Comparison of ENCODE assay signal across 17 cellular contexts in genomic region chr3:114697441-114697840, GRCh38.
DNase-seq lines count a peak whose midpoint lies in the region; ATAC-seq, FAIRE-seq and TF ChIP-seq lines count a peak whose summit lies in the region.
"Had no signal": no experiment of that assay in that cellular context is flagged by ENCODE, and none has a peak within 500 bp of the region (broad histone marks: within the 10 kb centered on the region; RNA-seq: fewer than 3 reads in every experiment).

No MANE protein-coding gene starts in this region.

- H3K27ac Mint-ChIP-seq in activated CD4-positive, alpha-beta T cell treated with anti-CD3 and anti-CD28 coated beads for 36 hours: no peak overlapping the region
- H3K27ac Mint-ChIP-seq: activated B cell treated with CpG ODN at 0.5 μM for 24 hours had no signal

- no peaks in the 10 kb centered on the region for H3K36me3 Mint-ChIP-seq in activated CD4-positive, alpha-beta T cell treated with anti-CD3 and anti-CD28 coated beads for 36 hours (ENCODE audit: low read depth)

- peaks cover 2% of the 10 kb centered on the region for H3K4me1 Mint-ChIP-seq in activated CD4-positive, alpha-beta T cell treated with anti-CD3 and anti-CD28 coated beads for 36 hours

- no peaks in the 10 kb centered on the region for H3K9me3 ChIP-seq in right lobe of liver
- no peaks in the 10 kb centered on the region for H3K9me3 ChIP-seq in tibial artery
- H3K9me3 ChIP-seq: SJCRH30, upper lobe of left lung had no signal

- TF ChIP-seq POLR2A in right lobe of liver (IDR thresholded peaks at IDR 0.05): no peak

- no peak overlapping the region for H3K27ac ChIP-seq in right lobe of liver
- no peak overlapping the region for H3K27ac ChIP-seq in tibial artery
- H3K27ac ChIP-seq: SJCRH30, upper lobe of left lung had no signal

- no peak overlapping the region for H3K4me3 ChIP-seq in right lobe of liver
- no peak overlapping the region for H3K4me3 ChIP-seq in tibial artery
- H3K4me3 ChIP-seq: SJCRH30, upper lobe of left lung had no signal

- CTCF ChIA-PET in activated CD4-positive, alpha-beta T cell treated with anti-CD3 and anti-CD28 coated beads for 36 hours (lab: Charles Lee): no interaction called here

- H3K4me3 Mint-ChIP-seq in activated CD4-positive, alpha-beta T cell treated with anti-CD3 and anti-CD28 coated beads for 36 hours: no peak overlapping the region
- H3K4me3 Mint-ChIP-seq: activated B cell treated with CpG ODN at 0.5 μM for 24 hours had no signal

- no peak for TF ChIP-seq CTCF in right lobe of liver (IDR thresholded peaks at IDR 0.05)
- TF ChIP-seq CTCF in tibial artery (IDR thresholded peaks at IDR 0.05): no peak

- WGBS in right lobe of liver (ENCODE audit: insufficient coverage, low coverage, low lambda C conversion rate, missing lambda C conversion rate): 21% methylated on average over 4 of the region's 4 CpGs

- no peaks in the 10 kb centered on the region for H3K27me3 Mint-ChIP-seq in activated CD4-positive, alpha-beta T cell treated with anti-CD3 and anti-CD28 coated beads for 36 hours
- H3K27me3 Mint-ChIP-seq: activated B cell treated with CpG ODN at 0.5 μM for 24 hours had no signal

- POLR2A ChIA-PET in activated CD4-positive, alpha-beta T cell treated with anti-CD3 and anti-CD28 coated beads for 36 hours (lab: Charles Lee): no interaction called here

- H3K27me3 ChIP-seq in right lobe of liver (no peaks in the 10 kb centered on the region), tibial artery (no peaks in the 10 kb centered on the region)
- H3K27me3 ChIP-seq: SJCRH30, upper lobe of left lung had no signal

- H3K9me3 Mint-ChIP-seq in activated CD4-positive, alpha-beta T cell treated with anti-CD3 and anti-CD28 coated beads for 36 hours (ENCODE audit: low read depth): no peaks in the 10 kb centered on the region
- H3K9me3 Mint-ChIP-seq: activated B cell treated with CpG ODN at 0.5 μM for 24 hours had no signal

- H3K4me1 ChIP-seq in right lobe of liver (peaks cover 0 to 36% (median 2%) of the 10 kb centered on the region in 4 donors), tibial artery (no peaks in the 10 kb centered on the region)

- ATAC-seq in right lobe of liver: peak; percentile 81 to 90 (median 83)
- ATAC-seq in activated CD4-positive, alpha-beta T cell treated with anti-CD3 and anti-CD28 coated beads for 36 hours: no peak

- H3K36me3 ChIP-seq in right lobe of liver (no peaks in the 10 kb centered on the region), tibial artery (no peaks in the 10 kb centered on the region)
- H3K36me3 ChIP-seq: SJCRH30, upper lobe of left lung had no signal

- intact Hi-C loops in right lobe of liver (cut with DNase I) (no loop called here), tibial artery (cut with DNase I; ENCODE audit: low total_unique reads) (no loop called here)
- intact Hi-C loops in activated CD4-positive, alpha-beta T cell treated with anti-CD3 and anti-CD28 coated beads for 36 hours (cut with DNase I, micrococcal nuclease): no loop called here

- peak; percentile 47 for DNase-seq in GF-D8 (lab: John Stamatoyannopoulos, UW)
- peak; percentile 89 for DNase-seq in MV-4-11 (lab: John Stamatoyannopoulos, UW)
- peak; percentile 14 for DNase-seq in amniotic epithelial cell (ENCODE audit: low read depth)
- DNase-seq in right lobe of liver: no peak
- DNase-seq in activated CD4-positive, alpha-beta T cell treated with anti-CD3 and anti-CD28 coated beads for 36 hours: no peak
- no peak for DNase-seq in tibial artery
- DNase-seq in NCI-H2107 (lab: John Stamatoyannopoulos, UW): no peak
- no peak for DNase-seq in RCC 7860 (ENCODE audit: low spot score)
- DNase-seq: activated B cell treated with CpG ODN at 0.5 μM for 24 hours; activated CD8-positive, alpha-beta memory T cell treated with anti-CD3 and anti-CD28 coated beads for 24 hours; activated naive CD4-positive, alpha-beta T cell treated with anti-CD3 and anti-CD28 coated beads, Interleukin-2, amount 50 U/mL, for 16 hours; activated T-cell treated with anti-CD3 and anti-CD28 coated beads, Interleukin-2, amount 50 U/mL, for 48 hours; NCI-H526 treated with DMSO at 0.1 percent for 48 hours; occipital lobe; SJCRH30; upper lobe of left lung had no signal

- FAIRE-seq in RCC 7860 (lab: Jason Lieb, UNC): no peak
- FAIRE-seq: H54 had no signal

Comparison
In these comparisons a context has a peak if more than half of its experiments do, and no peak if none do; other contexts are left out.
1. DNase-seq: peak in GF-D8 (single experiment), MV-4-11 (single experiment) and amniotic epithelial cell (single experiment); none in right lobe of liver (0 of 3), activated CD4-positive, alpha-beta T cell treated with anti-CD3 and anti-CD28 coated beads for 36 hours (single experiment), tibial artery (0 of 2), NCI-H2107 (single experiment) and RCC 7860 (single experiment).